In the genomic region with DNA sequence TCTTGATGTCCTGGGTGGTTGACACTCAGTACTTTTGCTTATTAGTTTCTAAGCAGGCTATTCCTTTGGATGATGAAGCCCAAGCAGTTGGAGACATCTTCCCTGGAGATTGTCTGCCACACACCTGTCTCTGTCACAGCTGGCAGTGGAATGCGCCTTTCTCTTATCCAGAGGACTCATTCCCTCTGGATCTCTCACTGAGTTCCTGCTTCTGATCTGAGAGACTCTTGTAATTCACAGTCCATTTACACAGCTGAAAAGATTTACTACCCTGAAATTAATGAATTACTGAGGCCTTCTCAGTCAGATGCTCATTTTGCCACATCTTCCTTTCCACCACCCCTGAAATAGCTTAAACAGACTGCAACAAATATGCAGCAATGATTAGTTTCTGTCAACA, we compare ENCODE assay signal across 20 cellular contexts. TPM values are rescaled to one million over a fixed set of nuclear protein-coding genes. Genes with fewer than 3 reads are reported as not detected.
"Had no signal": no experiment of that assay in that cellular context is flagged by ENCODE, and none has a peak within 500 bp of the region (broad histone marks: within the 10 kb centered on the region; RNA-seq: fewer than 3 reads in every experiment).

No MANE protein-coding gene starts in this region.

- H3K4me1 ChIP-seq: tibial nerve had no signal

- H3K4me3 ChIP-seq: dorsolateral prefrontal cortex, tibial nerve had no signal

- H3K9me3 Mint-ChIP-seq: activated CD4-positive, alpha-beta T cell treated with anti-CD3 and anti-CD28 coated beads, Interleukin-2, amount 10 ng/mL, durations not matched to agents 7 days and 5 days; activated naive CD4-positive, alpha-beta T cell treated with anti-CD3 and anti-CD28 coated beads, Interleukin-2, amount 10 ng/mL, durations not matched to agents 7 days and 5 days; activated naive CD8-positive, alpha-beta T cell treated with anti-CD3 and anti-CD28 coated beads, Interleukin-2, amount 50 U/mL, for 24 hours; activated T-cell treated with anti-CD3 and anti-CD28 coated beads, Interleukin-2, amount 50 U/mL, for 4 hours; stimulated activated naive CD8-positive, alpha-beta T cell treated with anti-CD3 and anti-CD28 coated beads, Interleukin-15, Interleukin-2, amounts not matched to agents 100 ng/mL and 50 ng/mL, for 24 hours had no signal

- H3K27ac Mint-ChIP-seq: activated CD4-positive, alpha-beta T cell treated with anti-CD3 and anti-CD28 coated beads, Interleukin-2, amount 10 ng/mL, durations not matched to agents 7 days and 5 days; activated CD8-positive, alpha-beta T cell treated with anti-CD3 and anti-CD28 coated beads, Interleukin-2, amount 10 ng/mL, durations not matched to agents 7 days and 5 days; activated naive CD4-positive, alpha-beta T cell treated with anti-CD3 and anti-CD28 coated beads, Interleukin-2, amount 10 ng/mL, durations not matched to agents 7 days and 5 days; activated naive CD8-positive, alpha-beta T cell treated with anti-CD3 and anti-CD28 coated beads, Interleukin-2, amount 50 U/mL, for 24 hours; stimulated activated naive CD8-positive, alpha-beta T cell treated with anti-CD3 and anti-CD28 coated beads, Interleukin-15, Interleukin-2, amounts not matched to agents 100 ng/mL and 50 ng/mL, for 24 hours had no signal

- H3K4me3 Mint-ChIP-seq: activated CD4-positive, alpha-beta T cell treated with anti-CD3 and anti-CD28 coated beads, Interleukin-2, amount 10 ng/mL, durations not matched to agents 7 days and 5 days; activated CD8-positive, alpha-beta T cell treated with anti-CD3 and anti-CD28 coated beads, Interleukin-2, amount 10 ng/mL, durations not matched to agents 7 days and 5 days; activated naive CD4-positive, alpha-beta T cell treated with anti-CD3 and anti-CD28 coated beads, Interleukin-2, amount 10 ng/mL, durations not matched to agents 7 days and 5 days; activated naive CD8-positive, alpha-beta T cell treated with anti-CD3 and anti-CD28 coated beads, Interleukin-2, amount 50 U/mL, for 24 hours; activated T-cell treated with anti-CD3 and anti-CD28 coated beads, Interleukin-2, amount 50 U/mL, for 4 hours; stimulated activated naive CD8-positive, alpha-beta T cell treated with anti-CD3 and anti-CD28 coated beads, Interleukin-15, Interleukin-2, amounts not matched to agents 100 ng/mL and 50 ng/mL, for 24 hours had no signal

- DNase-seq: activated CD4-positive, alpha-beta T cell treated with anti-CD3 and anti-CD28 coated beads, Interleukin-2, amount 10 ng/mL, durations not matched to agents 7 days and 5 days; activated CD8-positive, alpha-beta T cell treated with anti-CD3 and anti-CD28 coated beads, Interleukin-2, amount 10 ng/mL, durations not matched to agents 7 days and 5 days; activated naive CD4-positive, alpha-beta T cell treated with anti-CD3 and anti-CD28 coated beads, Interleukin-2, amount 10 ng/mL, durations not matched to agents 7 days and 5 days; activated naive CD8-positive, alpha-beta T cell treated with anti-CD3 and anti-CD28 coated beads, Interleukin-2, amount 50 U/mL, for 24 hours; activated T-cell treated with anti-CD3 and anti-CD28 coated beads, Interleukin-2, amount 50 U/mL, for 4 hours; aorta; brain microvascular endothelial cell; central memory CD4-positive, alpha-beta T cell; dorsolateral prefrontal cortex; foreskin fibroblast; hippocampal formation; midbrain; stimulated activated CD4-positive, alpha-beta T cell treated with anti-CD3 and anti-CD28 coated beads, Interleukin-2, amount 100 ng/mL, for 24 hours; T-helper 9 cell had no signal

- H3K36me3 ChIP-seq: brain microvascular endothelial cell, tibial nerve had no signal

- H3K27me3 Mint-ChIP-seq: activated CD4-positive, alpha-beta T cell treated with anti-CD3 and anti-CD28 coated beads, Interleukin-2, amount 10 ng/mL, durations not matched to agents 7 days and 5 days; activated naive CD8-positive, alpha-beta T cell treated with anti-CD3 and anti-CD28 coated beads, Interleukin-2, amount 50 U/mL, for 24 hours had no signal

- H3K27ac ChIP-seq: brain microvascular endothelial cell, dorsolateral prefrontal cortex, epithelial cell of prostate, tibial nerve had no signal

- H3K36me3 Mint-ChIP-seq: activated naive CD4-positive, alpha-beta T cell treated with anti-CD3 and anti-CD28 coated beads, Interleukin-2, amount 10 ng/mL, durations not matched to agents 7 days and 5 days had no signal

- H3K27me3 ChIP-seq: brain microvascular endothelial cell, tibial nerve had no signal

- H3K4me1 Mint-ChIP-seq: activated CD4-positive, alpha-beta T cell treated with anti-CD3 and anti-CD28 coated beads, Interleukin-2, amount 10 ng/mL, durations not matched to agents 7 days and 5 days; activated naive CD4-positive, alpha-beta T cell treated with anti-CD3 and anti-CD28 coated beads, Interleukin-2, amount 10 ng/mL, durations not matched to agents 7 days and 5 days; activated naive CD8-positive, alpha-beta T cell treated with anti-CD3 and anti-CD28 coated beads, Interleukin-2, amount 50 U/mL, for 24 hours had no signal

RNA-seq across cellular contexts. Expression of gene TAL2, which starts 15.9 kb away (rescaled TPM):
- total RNA-seq: activated CD4-positive, alpha-beta T cell treated with anti-CD3 and anti-CD28 coated beads, Interleukin-2, amount 10 ng/mL, durations not matched to agents 7 days and 5 days; aorta; left lobe of liver; lung microvascular endothelial cell; posterior vena cava had no signal
- polyA plus RNA-seq: aorta had no signal
